ENCODE assay signal across 31 cellular contexts in genomic region chr19:45437328-45437727, GRCh38.
"Had no signal": no experiment of that assay in that cellular context is flagged by ENCODE, and none has a peak within 500 bp of the region (broad histone marks: within the 10 kb centered on the region; RNA-seq: fewer than 3 reads in every experiment).

No MANE protein-coding gene starts in this region.

- ATAC-seq: left colon; left lung; lower lobe of right lung; naive thymus-derived CD8-positive, alpha-beta T cell; pancreas; right cardiac atrium; sciatic nerve; stimulated activated naive B cell treated with anti-CD40 and anti-IgM and Interleukin-4, amounts not matched to agents 10 μg/mL and 1 μg/mL and 100 μg/mL, for 72 hours; stimulated activated naive CD8-positive, alpha-beta T cell treated with anti-CD3 and anti-CD28 coated beads, Interleukin-15, Interleukin-2, amounts not matched to agents 100 U/mL and 50 U/mL, for 24 hours; upper lobe of right lung had no signal

- H3K4me3 ChIP-seq: left lung, lower lobe of right lung, pancreas, prostate gland, skin epidermis, stomach, testis, thyroid gland, transverse colon, upper lobe of right lung had no signal

- H3K27me3 ChIP-seq: left lung, pancreas, stomach, testis, thyroid gland, transverse colon, upper lobe of right lung had no signal

- FAIRE-seq: islet of Langerhans, kidney, pancreas, urothelium cell line had no signal

- H3K27me3 Mint-ChIP-seq: naive thymus-derived CD8-positive, alpha-beta T cell; stimulated activated naive B cell treated with anti-CD40 and anti-IgM and Interleukin-4, amounts not matched to agents 10 μg/mL and 1 μg/mL and 100 μg/mL, for 72 hours had no signal

- H3K36me3 ChIP-seq: left lung, lower lobe of right lung, pancreas, prostate gland, stomach, thyroid gland, transverse colon, upper lobe of right lung had no signal

- DNase-seq: hypothalamus; immature natural killer cell; kidney; left colon; left lung; lower lobe of right lung; mammary epithelial cell; mesenchymal stem cell; naive thymus-derived CD8-positive, alpha-beta T cell; nephron progenitor cell; nucleus accumbens; pancreas; posterior cingulate gyrus; retina; stimulated activated CD4-positive, alpha-beta T cell treated with anti-CD3 and anti-CD28 coated beads, Interleukin-12 subunit alpha, Interleukin-12 subunit beta, amount 100 ng/mL, for 4 hours; stimulated activated CD4-positive, alpha-beta T cell treated with anti-CD3 and anti-CD28 coated beads, Interleukin-15, amount 100 ng/mL, for 24 hours; stimulated activated CD4-positive, alpha-beta T cell treated with anti-CD3 and anti-CD28 coated beads, Interleukin-2, amount 100 ng/mL, for 24 hours; stimulated activated CD4-positive, alpha-beta T cell treated with anti-CD3 and anti-CD28 coated beads, Interleukin-4, amount 100 ng/mL, for 1 hour; stimulated activated naive B cell treated with anti-CD40 and anti-IgM and Interleukin-4, amounts not matched to agents 10 μg/mL and 1 μg/mL and 100 μg/mL, for 72 hours; stimulated activated naive CD8-positive, alpha-beta T cell treated with anti-CD3 and anti-CD28 coated beads, Interleukin-15, Interleukin-2, amounts not matched to agents 100 U/mL and 50 U/mL, for 24 hours; stomach; testis; thyroid gland; transverse colon; upper lobe of right lung had no signal

- H3K36me3 Mint-ChIP-seq: immature natural killer cell; naive thymus-derived CD8-positive, alpha-beta T cell; stimulated activated naive B cell treated with anti-CD40 and anti-IgM and Interleukin-4, amounts not matched to agents 10 μg/mL and 1 μg/mL and 100 μg/mL, for 72 hours had no signal

- H3K9me3 Mint-ChIP-seq: immature natural killer cell; naive thymus-derived CD8-positive, alpha-beta T cell; nephron progenitor cell; stimulated activated naive B cell treated with anti-CD40 and anti-IgM and Interleukin-4, amounts not matched to agents 10 μg/mL and 1 μg/mL and 100 μg/mL, for 72 hours had no signal

- H3K9me3 ChIP-seq: left lung, lower lobe of right lung, pancreas, prostate gland, stomach, testis, thyroid gland, transverse colon, upper lobe of right lung had no signal

- H3K27ac Mint-ChIP-seq: nephron progenitor cell; stimulated activated naive B cell treated with anti-CD40 and anti-IgM and Interleukin-4, amounts not matched to agents 10 μg/mL and 1 μg/mL and 100 μg/mL, for 72 hours had no signal

- H3K4me3 Mint-ChIP-seq: nephron progenitor cell; stimulated activated naive B cell treated with anti-CD40 and anti-IgM and Interleukin-4, amounts not matched to agents 10 μg/mL and 1 μg/mL and 100 μg/mL, for 72 hours had no signal

- H3K27ac ChIP-seq: left lung, lower lobe of right lung, pancreas, prostate gland, skin epidermis, stomach, testis, thyroid gland, transverse colon, upper lobe of right lung had no signal

- H3K4me1 ChIP-seq: prostate gland, upper lobe of right lung had no signal
